11 cellular contexts compared by ENCODE assay signal in the genomic region with DNA sequence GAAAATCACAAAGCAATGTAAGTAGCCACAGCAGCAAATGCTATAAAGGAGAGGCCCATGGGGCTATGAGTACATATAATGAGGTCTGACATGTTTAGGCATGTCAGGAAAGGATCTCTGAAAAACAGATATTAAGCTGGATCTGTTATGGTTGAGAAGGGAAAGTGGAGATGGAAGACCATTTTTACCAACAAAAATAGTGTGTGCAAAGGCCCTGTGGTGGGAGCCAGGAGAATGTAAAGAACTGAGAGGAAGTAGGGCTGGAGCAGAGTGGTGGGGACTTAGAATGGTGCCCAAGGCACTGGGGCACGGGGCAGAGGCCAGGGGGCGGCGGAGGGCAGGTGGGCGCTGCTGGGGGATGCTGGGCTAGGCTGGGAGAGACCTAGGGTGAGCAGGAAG. TPM values are rescaled to one million over a fixed set of nuclear protein-coding genes. Genes with fewer than 3 reads are reported as not detected.
DNase-seq lines count a peak whose midpoint lies in the region; ATAC-seq and TF ChIP-seq lines count a peak whose summit lies in the region.
"Had no signal": no experiment of that assay in that cellular context is flagged by ENCODE, and none has a peak within 500 bp of the region (broad histone marks: within the 10 kb centered on the region; RNA-seq: fewer than 3 reads in every experiment).

No MANE protein-coding gene starts in this region.

- H3K4me3 ChIP-seq in GM23248, result peak overlapping the region; percentile 40
- no peak overlapping the region for H3K4me3 ChIP-seq in mesendoderm (ENCODE audit: low read length)
- H3K4me3 ChIP-seq in gastrocnemius medialis, result no peak overlapping the region
- H3K4me3 ChIP-seq in prostate gland, result no peak overlapping the region
- H3K4me3 ChIP-seq in MM.1S (ENCODE audit: low read length), result no peak overlapping the region
- H3K4me3 ChIP-seq: skin epidermis had no signal

- no peak overlapping the region for H4K8ac ChIP-seq in mesendoderm (ENCODE audit: low read depth, low read length)

- peak overlapping the region; percentile 57 for H3K9ac ChIP-seq in GM23248
- no peak overlapping the region for H3K9ac ChIP-seq in mesendoderm (ENCODE audit: low read length)
- no peak overlapping the region for H3K9ac ChIP-seq in MM.1S (ENCODE audit: low read length)

- H3K4ac ChIP-seq in mesendoderm (ENCODE audit: low read depth, low read length), result no peak overlapping the region

- H3F3A ChIP-seq in GM23248 (ENCODE audit: insufficient read depth) (peaks cover 26% of the 10 kb centered on the region), MM.1S (ENCODE audit: insufficient read depth, low read length) (no peaks in the 10 kb centered on the region)

- peaks cover 69% of the 10 kb centered on the region for H3K4me1 Mint-ChIP-seq in activated naive CD8-positive, alpha-beta T cell treated with anti-CD3 and anti-CD28 coated beads, Interleukin-2, amount 50 U/mL, for 24 hours

- no peaks in the 10 kb centered on the region for H3K9me3 Mint-ChIP-seq in activated naive CD8-positive, alpha-beta T cell treated with anti-CD3 and anti-CD28 coated beads, Interleukin-2, amount 50 U/mL, for 24 hours

- H3K23ac ChIP-seq in mesendoderm (ENCODE audit: low read length), result no peak overlapping the region

- in situ Hi-C loops in GM23248 (cut with MboI), result no loop called here
- in situ Hi-C loops in gastrocnemius medialis (cut with MboI; ENCODE audit: low sequenced_read_pairs in 4 of 4), result loop anchor here in 1 of 4 donors (25.0 kb wide), 1 partner anchor 295 kb away; no protein-coding TSS in a partner anchor

- peak overlapping the region; percentile 66 for H3K4me2 ChIP-seq in GM23248 (ENCODE audit: unreplicated experiment)
- H3K4me2 ChIP-seq in mesendoderm (ENCODE audit: low read length), result no peak overlapping the region
- H3K4me2 ChIP-seq in MM.1S (ENCODE audit: low read depth, low read length), result no peak overlapping the region

- ATAC-seq in activated naive CD8-positive, alpha-beta T cell treated with anti-CD3 and anti-CD28 coated beads, Interleukin-2, amount 50 U/mL, for 24 hours, result no peak
- ATAC-seq in gastrocnemius medialis, result no peak

- no peaks in the 10 kb centered on the region for H3K9me2 ChIP-seq in GM23248 (ENCODE audit: insufficient read depth)
- H3K9me2 ChIP-seq in MM.1S (replicated peaks; ENCODE audit: insufficient read depth, low read length), result no peaks in the 10 kb centered on the region

- TF ChIP-seq CTCF in 22Rv1 (IDR thresholded peaks at IDR 0.05) (no peak), gastrocnemius medialis (IDR thresholded peaks at IDR 0.05 in 4 of 5, conservative IDR thresholded peaks at IDR 0.05 in 1 of 5) (no peak), prostate gland (IDR thresholded peaks at IDR 0.05) (no peak), MM.1S (IDR thresholded peaks at IDR 0.05; ENCODE audit: low read length) (no peak)

- H2BK15ac ChIP-seq in mesendoderm (replicated peaks; ENCODE audit: low read depth), result no peak overlapping the region

- peaks cover 5% of the 10 kb centered on the region for H3K79me2 ChIP-seq in GM23248 (ENCODE audit: insufficient read depth)
- no peaks in the 10 kb centered on the region for H3K79me2 ChIP-seq in mesendoderm (ENCODE audit: control insufficient read depth, insufficient read depth, low read length)
- peaks cover under 1% of the 10 kb centered on the region; the same call in 1 of the 2 replicates for H3K79me2 ChIP-seq in MM.1S (ENCODE audit: low read length)

- TF ChIP-seq POLR2A in gastrocnemius medialis (IDR thresholded peaks at IDR 0.05) (no peak), prostate gland (IDR thresholded peaks at IDR 0.05) (no peak)

- DNase-seq in GM23248 (no peak), mesendoderm (no peak), SHP77 (lab: John Stamatoyannopoulos, UW) (no peak), gastrocnemius medialis (no peak), prostate gland (ENCODE audit: low spot score) (no peak), MM.1S (no peak)
- DNase-seq in activated naive CD8-positive, alpha-beta T cell treated with anti-CD3 and anti-CD28 coated beads, Interleukin-2, amount 50 U/mL, for 24 hours, result no peak
- DNase-seq: NCI-H1105 treated with DMSO at 0.1 percent for 48 hours had no signal

- peak overlapping the region; percentile 8 for H3K4me3 Mint-ChIP-seq in activated naive CD8-positive, alpha-beta T cell treated with anti-CD3 and anti-CD28 coated beads, Interleukin-2, amount 50 U/mL, for 24 hours
- H3K4me3 Mint-ChIP-seq: CD14-positive monocyte had no signal

- intact Hi-C loops in gastrocnemius medialis (cut with DNase I; ENCODE audit: low total_unique reads), result no loop called here
- intact Hi-C loops in prostate gland (cut with DNase I), result no loop called here

- H3K36me3 Mint-ChIP-seq in activated naive CD8-positive, alpha-beta T cell treated with anti-CD3 and anti-CD28 coated beads, Interleukin-2, amount 50 U/mL, for 24 hours (ENCODE audit: low read depth), result no peaks in the 10 kb centered on the region

- peak overlapping the region; percentile 54 for H3K18ac ChIP-seq in mesendoderm (ENCODE audit: low read length)

- 96% methylated on average over 3 to 4 of the region's 4 CpGs for WGBS in GM23248 (ENCODE audit: low coverage in 1 of 2, low lambda C conversion rate in 2 of 2, missing lambda C conversion rate in 2 of 2), 2 experiments
- WGBS in mesendoderm (ENCODE audit: extremely low coverage, insufficient coverage, low lambda C conversion rate), result no CpG with 5 or more reads among the region's 4 CpGs
- WGBS in prostate gland, result 90% methylated on average over 4 of the region's 4 CpGs

- no peaks in the 10 kb centered on the region for H3K27me3 ChIP-seq in GM23248 (replicated peaks; ENCODE audit: insufficient read depth)
- H3K27me3 ChIP-seq in mesendoderm (ENCODE audit: insufficient read depth, low read length, poor library complexity), result no peaks in the 10 kb centered on the region
- H3K27me3 ChIP-seq in gastrocnemius medialis, result no peaks in the 10 kb centered on the region
- H3K27me3 ChIP-seq in prostate gland (replicated peaks; ENCODE audit: insufficient read depth), result no peaks in the 10 kb centered on the region
- H3K27me3 ChIP-seq in MM.1S (replicated peaks; ENCODE audit: insufficient read depth, low read length), result no peaks in the 10 kb centered on the region

- H2BK120ac ChIP-seq in mesendoderm (ENCODE audit: low read depth, low read length), result no peak overlapping the region

- H2BK5ac ChIP-seq in mesendoderm (ENCODE audit: low read length), result peak overlapping the region; percentile 40

- H3K27ac Mint-ChIP-seq in activated naive CD8-positive, alpha-beta T cell treated with anti-CD3 and anti-CD28 coated beads, Interleukin-2, amount 50 U/mL, for 24 hours, result peak overlapping the region; percentile 91

- H3K4me1 ChIP-seq in GM23248 (ENCODE audit: insufficient read depth), result peaks cover 25% of the 10 kb centered on the region
- H3K4me1 ChIP-seq in mesendoderm (ENCODE audit: control insufficient read depth, low read depth, low read length), result no peaks in the 10 kb centered on the region
- H3K4me1 ChIP-seq in gastrocnemius medialis, result no peaks in the 10 kb centered on the region
- H3K4me1 ChIP-seq in prostate gland (replicated peaks), result peaks cover 3% of the 10 kb centered on the region
- no peaks in the 10 kb centered on the region; the same call in 1 of the 2 replicates for H3K4me1 ChIP-seq in MM.1S (ENCODE audit: low read length)

- H3K56ac ChIP-seq in mesendoderm (ENCODE audit: low read length), result peak overlapping the region; percentile 35

- H3K27me3 Mint-ChIP-seq in activated naive CD8-positive, alpha-beta T cell treated with anti-CD3 and anti-CD28 coated beads, Interleukin-2, amount 50 U/mL, for 24 hours, result no peaks in the 10 kb centered on the region

- H4K20me1 ChIP-seq in GM23248 (ENCODE audit: insufficient read depth), result no peaks in the 10 kb centered on the region
- no peaks in the 10 kb centered on the region for H4K20me1 ChIP-seq in MM.1S (ENCODE audit: insufficient read depth, low read length)

- no peaks in the 10 kb centered on the region for H3K79me1 ChIP-seq in mesendoderm (ENCODE audit: low read length)

- no peaks in the 10 kb centered on the region for H3K9me3 ChIP-seq in GM23248 (ENCODE audit: low read depth)
- no peaks in the 10 kb centered on the region for H3K9me3 ChIP-seq in gastrocnemius medialis
- no peaks in the 10 kb centered on the region for H3K9me3 ChIP-seq in prostate gland
- H3K9me3 ChIP-seq in MM.1S (replicated peaks; ENCODE audit: insufficient read depth, low read length), result no peaks in the 10 kb centered on the region

- no peak overlapping the region for H2AK5ac ChIP-seq in mesendoderm (ENCODE audit: low read length)

- H3K36me3 ChIP-seq in GM23248 (ENCODE audit: low read depth) (no peaks in the 10 kb centered on the region), mesendoderm (ENCODE audit: control insufficient read depth, insufficient read depth, low read length) (no peaks in the 10 kb centered on the region), gastrocnemius medialis (no peaks in the 10 kb centered on the region), prostate gland (no peaks in the 10 kb centered on the region), MM.1S (replicated peaks; ENCODE audit: insufficient read depth, low read length) (no peaks in the 10 kb centered on the region)

- H3K27ac ChIP-seq in 22Rv1 (peak overlapping the region; percentile 71), GM23248 (peak overlapping the region; percentile 83), mesendoderm (ENCODE audit: low read depth, low read length) (peak overlapping the region; percentile 81), gastrocnemius medialis (peak overlapping the region in 1 of 4 donors; percentile 39), prostate gland (no peak overlapping the region), MM.1S (ENCODE audit: low read length) (no peak overlapping the region)

- H2AFZ ChIP-seq in GM23248 (peak overlapping the region; percentile 61), MM.1S (ENCODE audit: low read length) (no peak overlapping the region)

- H4K5ac ChIP-seq in mesendoderm (ENCODE audit: low read length), result no peak overlapping the region

RNA-seq across cellular contexts. Expression of a gene that starts 5.1 kb away (rescaled TPM):
- total RNA-seq in GM23248 (2014; rRNA removed; shearing (Covaris generic)), result 144 and 150 TPM in 2 replicates
- polyA plus RNA-seq in GM23248 (2016; fragmentation: Nextera tagmentation; extraction: Ambion mirVana), result 14.0 and 16.5 TPM in 2 replicates
- 68.7 TPM for polyA plus RNA-seq in mesendoderm (2013, experiment 1 of 2)
- polyA plus RNA-seq in mesendoderm (2013, experiment 2 of 2), result 69.9 TPM
- total RNA-seq in gastrocnemius medialis, result 10 to 100 TPM; 55.1 to 75.6 (median 61.5) TPM
- total RNA-seq in prostate gland, result 10 to 100 TPM; 40.3 to 73.7 TPM

Comparison
In these comparisons a context has a peak if more than half of its experiments do, and no peak if none do; other contexts are left out.
1. H3K27ac ChIP-seq: peak in 22Rv1 (single experiment), GM23248 (single experiment) and mesendoderm (single experiment); none in prostate gland (0 of 2) and MM.1S (single experiment).